ENCODE assay signal across 29 cellular contexts in the genomic region with DNA sequence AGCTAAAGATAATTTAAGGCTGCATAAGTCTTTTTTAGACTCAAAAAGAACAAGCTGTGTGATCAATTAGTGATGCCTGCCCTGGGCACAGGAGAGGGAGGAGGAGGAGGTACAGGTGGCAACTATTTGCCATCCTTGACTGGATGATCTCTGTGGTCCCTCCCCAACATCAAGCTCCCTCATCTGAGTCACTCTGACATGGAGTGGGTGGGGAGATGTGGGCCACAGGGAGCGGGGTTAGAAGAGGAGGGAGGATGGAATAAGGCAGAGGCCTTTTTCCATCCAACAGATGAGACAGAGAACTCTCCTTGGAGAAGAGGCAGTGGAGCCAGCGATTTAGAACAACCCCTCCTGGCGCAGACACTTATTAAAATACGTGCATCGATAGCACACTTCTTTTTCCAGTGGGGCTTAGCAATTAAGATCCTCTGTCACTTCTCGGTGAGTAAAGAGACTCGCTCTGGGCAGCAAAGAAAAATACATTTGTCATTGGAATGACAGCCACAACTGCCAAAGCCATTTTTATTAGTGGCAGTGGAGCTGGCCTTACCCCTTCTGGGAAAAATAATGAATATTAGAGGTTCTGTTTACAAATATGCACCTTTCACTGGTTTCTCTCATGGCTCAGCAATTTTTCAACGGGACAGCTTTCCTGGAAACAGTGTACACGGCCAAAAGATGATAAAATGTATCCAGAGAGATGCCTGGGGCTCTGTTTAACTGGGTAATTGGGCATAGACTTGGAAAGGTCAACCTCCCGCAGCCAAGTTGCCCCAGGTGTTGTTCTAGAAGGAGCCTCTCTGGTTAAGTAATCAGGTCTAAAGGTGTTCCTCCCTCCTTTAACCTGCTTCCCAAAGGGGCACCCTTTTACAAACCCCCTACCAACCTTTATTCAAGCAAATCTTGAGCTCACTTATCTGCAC.
DNase-seq lines count a peak whose midpoint lies in the region; ATAC-seq and TF ChIP-seq lines count a peak whose summit lies in the region.
"Had no signal": no experiment of that assay in that cellular context is flagged by ENCODE, and none has a peak within 500 bp of the region (broad histone marks: within the 10 kb centered on the region; RNA-seq: fewer than 3 reads in every experiment).

No MANE protein-coding gene starts in this region.

- H3K27ac ChIP-seq in CD4-positive, CD25-positive, alpha-beta regulatory T cell (ENCODE audit: insufficient read depth, low read length, poor library complexity, severe bottlenecking) = no peak overlapping the region
- no peak overlapping the region for H3K27ac ChIP-seq in CD4-positive, alpha-beta memory T cell (ENCODE audit: low read depth, low read length)
- H3K27ac ChIP-seq in brain microvascular endothelial cell = no peak overlapping the region
- H3K27ac ChIP-seq: BLaER1, HL-60, left ventricle myocardium inferior, neutrophil, SK-N-MC, transverse colon had no signal

- POLR2A ChIA-PET in CD4-positive, alpha-beta memory T cell (lab: Charles Lee; ENCODE audit: partially characterized antibody) = interaction anchor here (0.6 to 0.8 kb wide), 2 partner anchors 29 to 153 kb away, joined by 3 read pairs; no protein-coding TSS in a partner anchor

- no peak overlapping the region for H3K4me3 Mint-ChIP-seq in CD4-positive, CD25-positive, alpha-beta regulatory T cell
- H3K4me3 Mint-ChIP-seq in CD4-positive, alpha-beta memory T cell = no peak overlapping the region
- no peak overlapping the region for H3K4me3 Mint-ChIP-seq in naive B cell
- H3K4me3 Mint-ChIP-seq: activated CD8-positive, alpha-beta T cell treated with anti-CD3 and anti-CD28 coated beads, Interleukin-2, amount 10 ng/mL, durations not matched to agents 7 days and 5 days; activated naive CD8-positive, alpha-beta T cell treated with anti-CD3 and anti-CD28 coated beads, Interleukin-2, amount 10 ng/mL, durations not matched to agents 7 days and 5 days; dendritic cell treated with granulocyte-macrophage colony-stimulating factor and Interleukin-4, amounts not matched to agents 40 ng/mL and 50 ng/mL, for 4 days; endodermal cell; H9 had no signal

- no peaks in the 10 kb centered on the region for H3K36me3 Mint-ChIP-seq in CD4-positive, CD25-positive, alpha-beta regulatory T cell
- H3K36me3 Mint-ChIP-seq in CD4-positive, alpha-beta memory T cell = no peaks in the 10 kb centered on the region
- H3K36me3 Mint-ChIP-seq in naive B cell = no peaks in the 10 kb centered on the region
- H3K36me3 Mint-ChIP-seq: activated naive CD8-positive, alpha-beta T cell treated with anti-CD3 and anti-CD28 coated beads, Interleukin-2, amount 10 ng/mL, durations not matched to agents 7 days and 5 days had no signal

- no peaks in the 10 kb centered on the region for H3K36me3 ChIP-seq in CD4-positive, CD25-positive, alpha-beta regulatory T cell (ENCODE audit: control insufficient read depth, insufficient read depth, low read length)
- H3K36me3 ChIP-seq in CD4-positive, alpha-beta memory T cell (ENCODE audit: insufficient read depth, low read length) = no peaks in the 10 kb centered on the region
- no peaks in the 10 kb centered on the region for H3K36me3 ChIP-seq in brain microvascular endothelial cell (replicated peaks)
- H3K36me3 ChIP-seq: BLaER1, left ventricle myocardium inferior, neutrophil, transverse colon had no signal

- H3K27ac Mint-ChIP-seq in CD4-positive, CD25-positive, alpha-beta regulatory T cell = peak overlapping the region in 2 of 3 donors; percentile 49 to 62
- H3K27ac Mint-ChIP-seq in CD4-positive, alpha-beta memory T cell = peak overlapping the region in 5 of 7 donors; percentile 6 to 50 (median 18)
- H3K27ac Mint-ChIP-seq in naive B cell = peak overlapping the region in 4 of 6 donors; percentile 50 to 68 (median 64)
- H3K27ac Mint-ChIP-seq: activated CD8-positive, alpha-beta T cell treated with anti-CD3 and anti-CD28 coated beads, Interleukin-2, amount 10 ng/mL, durations not matched to agents 7 days and 5 days; activated naive CD8-positive, alpha-beta T cell treated with anti-CD3 and anti-CD28 coated beads, Interleukin-2, amount 10 ng/mL, durations not matched to agents 7 days and 5 days; dendritic cell treated with granulocyte-macrophage colony-stimulating factor and Interleukin-4, amounts not matched to agents 40 ng/mL and 50 ng/mL, for 4 days; endodermal cell; H9 had no signal

- DNase-seq in CD4-positive, CD25-positive, alpha-beta regulatory T cell = no peak
- DNase-seq in CD4-positive, alpha-beta memory T cell = no peak
- DNase-seq in NCI-H2227 (lab: John Stamatoyannopoulos, UW; ENCODE audit: unreplicated experiment) = peak; percentile 37
- DNase-seq in naive B cell = no peak
- no peak for DNase-seq in NCI-H1105 treated with DMSO at 0.1 percent for 48 hours (lab: John Stamatoyannopoulos, UW)
- DNase-seq in brain microvascular endothelial cell = no peak
- DNase-seq: activated CD8-positive, alpha-beta T cell treated with anti-CD3 and anti-CD28 coated beads, Interleukin-2, amount 10 ng/mL, durations not matched to agents 7 days and 5 days; activated naive CD8-positive, alpha-beta T cell treated with anti-CD3 and anti-CD28 coated beads, Interleukin-2, amount 10 ng/mL, durations not matched to agents 7 days and 5 days; activated T-cell treated with anti-CD3 and anti-CD28 coated beads for 4 hours; central memory CD4-positive, alpha-beta T cell; endodermal cell; H9; KG1; left ventricle myocardium inferior; mesendoderm; NCI-H1105; NCI-H446 treated with DMSO at 0.1 percent for 48 hours; PC-3; stimulated activated CD4-positive, alpha-beta T cell treated with anti-CD3 and anti-CD28 coated beads, Interleukin-2, amount 100 ng/mL, for 48 hours; T-helper 2 cell; transverse colon had no signal

- peaks cover 0 to 1% (median 0%) of the 10 kb centered on the region in 7 donors for H3K9me3 Mint-ChIP-seq in CD4-positive, CD25-positive, alpha-beta regulatory T cell
- no peaks in the 10 kb centered on the region for H3K9me3 Mint-ChIP-seq in CD4-positive, alpha-beta memory T cell
- H3K9me3 Mint-ChIP-seq in naive B cell = peaks cover 0 to 1% (median 0%) of the 10 kb centered on the region in 7 donors
- H3K9me3 Mint-ChIP-seq: activated naive CD8-positive, alpha-beta T cell treated with anti-CD3 and anti-CD28 coated beads, Interleukin-2, amount 10 ng/mL, durations not matched to agents 7 days and 5 days; dendritic cell treated with granulocyte-macrophage colony-stimulating factor and Interleukin-4, amounts not matched to agents 40 ng/mL and 50 ng/mL, for 4 days; endodermal cell; H9 had no signal

- TF ChIP-seq CTCF in brain microvascular endothelial cell (IDR thresholded peaks at IDR 0.05; ENCODE audit: low read depth, low read length, missing control alignments) = no peak

- no peaks in the 10 kb centered on the region for H3K27me3 ChIP-seq in CD4-positive, CD25-positive, alpha-beta regulatory T cell (ENCODE audit: control insufficient read depth, insufficient read depth, low read length)
- H3K27me3 ChIP-seq in CD4-positive, alpha-beta memory T cell (ENCODE audit: insufficient read depth, low read length) = no peaks in the 10 kb centered on the region
- H3K27me3 ChIP-seq in brain microvascular endothelial cell (replicated peaks) = no peaks in the 10 kb centered on the region
- H3K27me3 ChIP-seq: BLaER1, neutrophil, transverse colon had no signal

- no peaks in the 10 kb centered on the region for H3K9me3 ChIP-seq in CD4-positive, CD25-positive, alpha-beta regulatory T cell (ENCODE audit: control insufficient read depth in 2 of 2, low read length in 2 of 2)
- H3K9me3 ChIP-seq in CD4-positive, alpha-beta memory T cell (ENCODE audit: control insufficient read depth in 1 of 2, low read length in 2 of 2) = no peaks in the 10 kb centered on the region
- H3K9me3 ChIP-seq: left ventricle myocardium inferior, neutrophil, transverse colon had no signal

- in situ Hi-C loops in brain microvascular endothelial cell (cut with HindIII; ENCODE audit: low pct_ligation_motif_present, low sequenced_read_pairs) = no loop called here

- peaks cover 26% of the 10 kb centered on the region for H3K27me3 Mint-ChIP-seq in CD4-positive, CD25-positive, alpha-beta regulatory T cell
- no peaks in the 10 kb centered on the region for H3K27me3 Mint-ChIP-seq in CD4-positive, alpha-beta memory T cell
- H3K27me3 Mint-ChIP-seq in naive B cell = no peaks in the 10 kb centered on the region
- H3K27me3 Mint-ChIP-seq: dendritic cell treated with granulocyte-macrophage colony-stimulating factor and Interleukin-4, amounts not matched to agents 40 ng/mL and 50 ng/mL, for 4 days had no signal

- peaks cover 0 to 9% (median 5%) of the 10 kb centered on the region in 4 donors for H3K4me1 Mint-ChIP-seq in CD4-positive, CD25-positive, alpha-beta regulatory T cell
- peaks cover 0 to 4% (median 0%) of the 10 kb centered on the region in 4 donors for H3K4me1 Mint-ChIP-seq in CD4-positive, alpha-beta memory T cell
- peaks cover 0 to 14% (median 13%) of the 10 kb centered on the region in 3 donors for H3K4me1 Mint-ChIP-seq in naive B cell
- H3K4me1 Mint-ChIP-seq: H9 had no signal

- intact Hi-C loops in CD4-positive, alpha-beta memory T cell (cut with micrococcal nuclease) = no loop called here

- CTCF ChIA-PET in CD4-positive, alpha-beta memory T cell (lab: Charles Lee; ENCODE audit: partially characterized antibody) = interaction anchor here (0.7 to 1.0 kb wide), 2 partner anchors 28 to 442 kb away, joined by 3 read pairs; no protein-coding TSS in a partner anchor

- no peak overlapping the region for H3K4me3 ChIP-seq in CD4-positive, CD25-positive, alpha-beta regulatory T cell (ENCODE audit: low read depth, low read length)
- H3K4me3 ChIP-seq in CD4-positive, alpha-beta memory T cell (ENCODE audit: low read length in 2 of 2) = no peak overlapping the region
- no peak overlapping the region for H3K4me3 ChIP-seq in brain microvascular endothelial cell (ENCODE audit: low read depth, low read length)
- H3K4me3 ChIP-seq: BLaER1, left ventricle myocardium inferior, SK-N-MC, transverse colon had no signal

- no peaks in the 10 kb centered on the region for H3K4me1 ChIP-seq in CD4-positive, CD25-positive, alpha-beta regulatory T cell (ENCODE audit: control insufficient read depth, insufficient read depth, low read length, poor library complexity, severe bottlenecking)
- H3K4me1 ChIP-seq in CD4-positive, alpha-beta memory T cell (ENCODE audit: insufficient read depth, low read length) = no peaks in the 10 kb centered on the region
- H3K4me1 ChIP-seq: BLaER1, left ventricle myocardium inferior, transverse colon had no signal

- ATAC-seq in CD4-positive, CD25-positive, alpha-beta regulatory T cell (ENCODE audit: low read depth in 2 of 2) = no peak
- ATAC-seq in naive B cell (ENCODE audit: low read depth in 2 of 2) (no peak), GM21360 (IDR thresholded peaks at IDR 0.05; ENCODE audit: unreplicated experiment) (no peak)
- ATAC-seq: activated CD4-positive, CD25-positive, alpha-beta regulatory T cell treated with anti-CD3 and anti-CD28 coated beads, Interleukin-2, amount 50 U/mL, for 24 hours; activated CD8-positive, alpha-beta T cell treated with anti-CD3 and anti-CD28 coated beads, Interleukin-2, amount 10 ng/mL, durations not matched to agents 7 days and 5 days; PC-3; sciatic nerve had no signal
